In genomic region chr12:121754836-121755235, GRCh38 we compare ENCODE assay signal across 1 cellular context.
TF ChIP-seq lines count a peak whose summit lies in the region.

No MANE protein-coding gene starts in this region.

TF ChIP-seq in HepG2, 621 proteins besides CTCF, POLR2A, EP300 and RAD21:
- TF ChIP-seq PCBP2 (optimal IDR thresholded peaks at IDR 0.05; ENCODE audit: low read depth, low read length, poor library complexity, severe bottlenecking) = no peak
- no peak for TF ChIP-seq HNF1A (IDR thresholded peaks at IDR 0.05; ENCODE audit: low read depth)
- TF ChIP-seq HNF1A (CRISPR knock-in tag; IDR thresholded peaks at IDR 0.05; ENCODE audit: borderline replicate concordance) = no peak
- TF ChIP-seq ZKSCAN1 (IDR thresholded peaks at IDR 0.05; ENCODE audit: low read length) = no peak
- no peak for TF ChIP-seq ZGPAT (CRISPR knock-in tag; IDR thresholded peaks at IDR 0.05)
- no peak for TF ChIP-seq NR2C2 (CRISPR knock-in tag; IDR thresholded peaks at IDR 0.05; ENCODE audit: borderline replicate concordance)
- TF ChIP-seq ZNF484 (CRISPR knock-in tag; IDR thresholded peaks at IDR 0.05; ENCODE audit: borderline replicate concordance, low read depth) = no peak
- no peak for TF ChIP-seq ZSCAN31 (CRISPR knock-in tag; IDR thresholded peaks at IDR 0.05; ENCODE audit: low read depth)
- TF ChIP-seq, protein P1, sequence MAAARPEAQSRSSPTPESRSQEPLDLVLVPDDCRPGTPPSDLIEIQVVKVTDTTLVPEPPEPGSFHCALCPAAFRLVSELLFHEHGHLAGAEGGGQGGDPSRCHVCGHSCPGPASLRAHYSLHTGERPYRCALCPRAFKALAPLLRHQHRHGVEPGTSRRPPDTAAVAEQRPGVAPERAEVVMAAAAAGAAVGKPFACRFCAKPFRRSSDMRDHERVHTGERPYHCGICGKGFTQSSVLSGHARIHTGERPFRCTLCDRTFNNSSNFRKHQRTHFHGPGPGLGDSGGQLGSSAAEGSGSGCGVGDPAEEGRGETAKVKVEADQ (CRISPR knock-in tag; IDR thresholded peaks at IDR 0.05; ENCODE audit: borderline replicate concordance) = no peak
- no peak for TF ChIP-seq TCF7 (IDR thresholded peaks at IDR 0.05; ENCODE audit: low read depth)
- TF ChIP-seq SRSF9 (IDR thresholded peaks at IDR 0.05; ENCODE audit: borderline replicate concordance, insufficient read depth, low read depth, low read length, poor library complexity, severe bottlenecking) = no peak
- TF ChIP-seq, protein P2, sequence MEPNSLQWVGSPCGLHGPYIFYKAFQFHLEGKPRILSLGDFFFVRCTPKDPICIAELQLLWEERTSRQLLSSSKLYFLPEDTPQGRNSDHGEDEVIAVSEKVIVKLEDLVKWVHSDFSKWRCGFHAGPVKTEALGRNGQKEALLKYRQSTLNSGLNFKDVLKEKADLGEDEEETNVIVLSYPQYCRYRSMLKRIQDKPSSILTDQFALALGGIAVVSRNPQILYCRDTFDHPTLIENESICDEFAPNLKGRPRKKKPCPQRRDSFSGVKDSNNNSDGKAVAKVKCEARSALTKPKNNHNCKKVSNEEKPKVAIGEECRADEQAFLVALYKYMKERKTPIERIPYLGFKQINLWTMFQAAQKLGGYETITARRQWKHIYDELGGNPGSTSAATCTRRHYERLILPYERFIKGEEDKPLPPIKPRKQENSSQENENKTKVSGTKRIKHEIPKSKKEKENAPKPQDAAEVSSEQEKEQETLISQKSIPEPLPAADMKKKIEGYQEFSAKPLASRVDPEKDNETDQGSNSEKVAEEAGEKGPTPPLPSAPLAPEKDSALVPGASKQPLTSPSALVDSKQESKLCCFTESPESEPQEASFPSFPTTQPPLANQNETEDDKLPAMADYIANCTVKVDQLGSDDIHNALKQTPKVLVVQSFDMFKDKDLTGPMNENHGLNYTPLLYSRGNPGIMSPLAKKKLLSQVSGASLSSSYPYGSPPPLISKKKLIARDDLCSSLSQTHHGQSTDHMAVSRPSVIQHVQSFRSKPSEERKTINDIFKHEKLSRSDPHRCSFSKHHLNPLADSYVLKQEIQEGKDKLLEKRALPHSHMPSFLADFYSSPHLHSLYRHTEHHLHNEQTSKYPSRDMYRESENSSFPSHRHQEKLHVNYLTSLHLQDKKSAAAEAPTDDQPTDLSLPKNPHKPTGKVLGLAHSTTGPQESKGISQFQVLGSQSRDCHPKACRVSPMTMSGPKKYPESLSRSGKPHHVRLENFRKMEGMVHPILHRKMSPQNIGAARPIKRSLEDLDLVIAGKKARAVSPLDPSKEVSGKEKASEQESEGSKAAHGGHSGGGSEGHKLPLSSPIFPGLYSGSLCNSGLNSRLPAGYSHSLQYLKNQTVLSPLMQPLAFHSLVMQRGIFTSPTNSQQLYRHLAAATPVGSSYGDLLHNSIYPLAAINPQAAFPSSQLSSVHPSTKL (CRISPR knock-in tag; IDR thresholded peaks at IDR 0.05) = no peak
- TF ChIP-seq HCFC1 (IDR thresholded peaks at IDR 0.05; ENCODE audit: low read depth, low read length) = no peak
- TF ChIP-seq, protein P3, sequence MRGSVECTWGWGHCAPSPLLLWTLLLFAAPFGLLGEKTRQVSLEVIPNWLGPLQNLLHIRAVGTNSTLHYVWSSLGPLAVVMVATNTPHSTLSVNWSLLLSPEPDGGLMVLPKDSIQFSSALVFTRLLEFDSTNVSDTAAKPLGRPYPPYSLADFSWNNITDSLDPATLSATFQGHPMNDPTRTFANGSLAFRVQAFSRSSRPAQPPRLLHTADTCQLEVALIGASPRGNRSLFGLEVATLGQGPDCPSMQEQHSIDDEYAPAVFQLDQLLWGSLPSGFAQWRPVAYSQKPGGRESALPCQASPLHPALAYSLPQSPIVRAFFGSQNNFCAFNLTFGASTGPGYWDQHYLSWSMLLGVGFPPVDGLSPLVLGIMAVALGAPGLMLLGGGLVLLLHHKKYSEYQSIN (CRISPR knock-in tag; IDR thresholded peaks at IDR 0.05; ENCODE audit: borderline replicate concordance) = no peak
- no peak for TF ChIP-seq IKZF4 (CRISPR knock-in tag; IDR thresholded peaks at IDR 0.05; ENCODE audit: borderline replicate concordance, low read depth, not compliant biosample characterization)
- no peak for TF ChIP-seq CEBPG (CRISPR knock-in tag; IDR thresholded peaks at IDR 0.05)
- no peak for TF ChIP-seq MIER2 (CRISPR knock-in tag; IDR thresholded peaks at IDR 0.05)
- TF ChIP-seq, protein P4, sequence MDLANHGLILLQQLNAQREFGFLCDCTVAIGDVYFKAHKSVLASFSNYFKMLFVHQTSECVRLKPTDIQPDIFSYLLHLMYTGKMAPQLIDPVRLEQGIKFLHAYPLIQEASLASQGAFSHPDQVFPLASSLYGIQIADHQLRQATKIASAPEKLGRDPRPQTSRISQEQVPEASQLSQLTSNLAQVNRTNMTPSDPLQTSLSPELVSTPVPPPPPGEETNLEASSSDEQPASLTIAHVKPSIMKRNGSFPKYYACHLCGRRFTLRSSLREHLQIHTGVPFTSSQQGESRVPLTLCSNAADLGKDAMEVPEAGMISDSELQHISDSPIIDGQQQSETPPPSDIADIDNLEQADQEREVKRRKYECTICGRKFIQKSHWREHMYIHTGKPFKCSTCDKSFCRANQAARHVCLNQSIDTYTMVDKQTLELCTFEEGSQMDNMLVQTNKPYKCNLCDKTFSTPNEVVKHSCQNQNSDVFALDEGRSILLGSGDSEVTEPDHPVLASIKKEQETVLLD (CRISPR knock-in tag; IDR thresholded peaks at IDR 0.05; ENCODE audit: low read depth) = no peak
- TF ChIP-seq POLR2G (IDR thresholded peaks at IDR 0.05; ENCODE audit: low read depth, low read length) = no peak
- no peak for TF ChIP-seq MXD4 (CRISPR knock-in tag; IDR thresholded peaks at IDR 0.05)
- TF ChIP-seq, protein P5, sequence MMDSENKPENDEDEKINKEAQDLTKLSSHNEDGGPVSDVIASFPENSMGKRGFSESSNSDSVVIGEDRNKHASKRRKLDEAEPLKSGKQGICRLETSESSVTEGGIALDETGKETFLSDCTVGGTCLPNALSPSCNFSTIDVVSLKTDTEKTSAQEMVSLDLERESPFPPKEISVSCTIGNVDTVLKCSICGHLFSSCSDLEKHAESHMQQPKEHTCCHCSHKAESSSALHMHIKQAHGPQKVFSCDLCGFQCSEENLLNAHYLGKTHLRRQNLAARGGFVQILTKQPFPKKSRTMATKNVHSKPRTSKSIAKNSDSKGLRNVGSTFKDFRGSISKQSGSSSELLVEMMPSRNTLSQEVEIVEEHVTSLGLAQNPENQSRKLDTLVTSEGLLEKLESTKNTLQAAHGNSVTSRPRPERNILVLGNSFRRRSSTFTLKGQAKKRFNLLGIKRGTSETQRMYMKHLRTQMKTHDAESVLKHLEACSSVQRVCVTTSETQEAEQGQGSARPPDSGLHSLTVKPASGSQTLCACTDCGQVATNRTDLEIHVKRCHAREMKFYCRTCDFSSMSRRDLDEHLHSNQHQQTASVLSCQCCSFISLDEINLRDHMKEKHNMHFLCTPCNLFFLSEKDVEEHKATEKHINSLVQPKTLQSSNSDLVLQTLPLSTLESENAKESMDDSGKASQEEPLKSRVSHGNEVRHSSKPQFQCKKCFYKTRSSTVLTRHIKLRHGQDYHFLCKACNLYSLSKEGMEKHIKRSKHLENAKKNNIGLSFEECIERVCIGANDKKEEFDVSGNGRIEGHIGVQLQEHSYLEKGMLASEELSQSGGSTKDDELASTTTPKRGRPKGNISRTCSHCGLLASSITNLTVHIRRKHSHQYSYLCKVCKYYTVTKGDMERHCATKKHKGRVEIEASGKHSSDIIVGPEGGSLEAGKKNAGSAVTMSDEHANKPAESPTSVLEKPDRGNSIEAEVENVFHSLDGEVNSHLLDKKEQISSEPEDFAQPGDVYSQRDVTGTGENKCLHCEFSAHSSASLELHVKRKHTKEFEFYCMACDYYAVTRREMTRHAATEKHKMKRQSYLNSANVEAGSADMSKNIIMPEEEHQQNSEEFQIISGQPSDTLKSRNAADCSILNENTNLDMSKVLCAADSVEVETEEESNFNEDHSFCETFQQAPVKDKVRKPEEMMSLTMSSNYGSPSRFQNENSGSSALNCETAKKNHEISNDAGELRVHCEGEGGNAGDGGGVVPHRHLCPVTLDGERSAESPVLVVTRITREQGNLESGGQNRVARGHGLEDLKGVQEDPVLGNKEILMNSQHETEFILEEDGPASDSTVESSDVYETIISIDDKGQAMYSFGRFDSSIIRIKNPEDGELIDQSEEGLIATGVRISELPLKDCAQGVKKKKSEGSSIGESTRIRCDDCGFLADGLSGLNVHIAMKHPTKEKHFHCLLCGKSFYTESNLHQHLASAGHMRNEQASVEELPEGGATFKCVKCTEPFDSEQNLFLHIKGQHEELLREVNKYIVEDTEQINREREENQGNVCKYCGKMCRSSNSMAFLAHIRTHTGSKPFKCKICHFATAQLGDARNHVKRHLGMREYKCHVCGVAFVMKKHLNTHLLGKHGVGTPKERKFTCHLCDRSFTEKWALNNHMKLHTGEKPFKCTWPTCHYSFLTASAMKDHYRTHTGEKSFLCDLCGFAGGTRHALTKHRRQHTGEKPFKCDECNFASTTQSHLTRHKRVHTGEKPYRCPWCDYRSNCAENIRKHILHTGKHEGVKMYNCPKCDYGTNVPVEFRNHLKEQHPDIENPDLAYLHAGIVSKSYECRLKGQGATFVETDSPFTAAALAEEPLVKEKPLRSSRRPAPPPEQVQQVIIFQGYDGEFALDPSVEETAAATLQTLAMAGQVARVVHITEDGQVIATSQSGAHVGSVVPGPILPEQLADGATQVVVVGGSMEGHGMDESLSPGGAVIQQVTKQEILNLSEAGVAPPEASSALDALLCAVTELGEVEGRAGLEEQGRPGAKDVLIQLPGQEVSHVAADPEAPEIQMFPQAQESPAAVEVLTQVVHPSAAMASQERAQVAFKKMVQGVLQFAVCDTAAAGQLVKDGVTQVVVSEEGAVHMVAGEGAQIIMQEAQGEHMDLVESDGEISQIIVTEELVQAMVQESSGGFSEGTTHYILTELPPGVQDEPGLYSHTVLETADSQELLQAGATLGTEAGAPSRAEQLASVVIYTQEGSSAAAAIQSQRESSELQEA (CRISPR knock-in tag; IDR thresholded peaks at IDR 0.05; ENCODE audit: not compliant biosample characterization) = no peak
